Comparison of ENCODE assay signal across 8 cellular contexts in the genomic region with DNA sequence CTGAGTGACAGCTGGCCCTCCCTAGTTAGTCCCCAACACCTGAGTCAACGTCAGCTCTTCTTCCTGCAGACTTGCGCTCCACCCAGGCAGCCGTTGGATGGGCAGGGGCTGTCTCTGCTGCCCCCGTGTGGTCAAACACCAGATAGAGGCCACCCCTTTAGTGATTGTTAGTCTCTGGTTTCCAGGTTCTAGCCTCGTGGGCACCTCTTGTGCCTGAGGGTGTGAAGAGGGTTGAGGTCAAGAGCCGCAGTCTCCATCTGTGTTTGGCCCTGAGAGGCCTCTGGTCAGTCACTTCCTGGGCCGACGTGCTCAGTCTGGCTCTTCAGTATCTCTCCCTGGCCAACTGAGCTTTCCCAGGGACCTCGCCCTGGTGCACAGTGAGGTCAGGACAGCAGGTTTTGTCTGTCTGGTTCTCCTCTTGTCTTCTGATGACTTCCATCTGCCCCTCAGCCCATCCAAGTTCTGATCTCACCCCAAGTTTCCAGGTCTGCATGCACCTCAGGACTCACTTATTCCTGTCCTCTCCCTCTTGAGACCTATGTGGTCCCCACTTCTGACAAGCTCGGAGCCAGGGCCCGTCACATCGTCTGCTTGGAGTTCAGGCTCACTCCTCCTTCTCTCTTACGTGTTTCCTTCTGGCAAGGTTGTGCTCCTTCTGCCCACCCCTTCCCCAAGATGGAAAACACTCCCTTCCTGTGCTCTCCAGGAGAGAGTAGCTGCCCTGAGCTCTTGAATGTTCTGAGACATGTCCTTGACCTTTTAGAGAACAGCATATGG. TPM values are rescaled to one million over a fixed set of nuclear protein-coding genes. Genes with fewer than 3 reads are reported as not detected.
DNase-seq lines count a peak whose midpoint lies in the region; ATAC-seq and TF ChIP-seq lines count a peak whose summit lies in the region.

No MANE protein-coding gene starts in this region.

- H3K27me3 ChIP-seq in GM23248 (replicated peaks; ENCODE audit: insufficient read depth) (no peaks in the 10 kb centered on the region), thyroid gland (no peaks in the 10 kb centered on the region)

- in situ Hi-C loops in GM23248 (cut with MboI) = no loop called here

- WGBS in GM23248 (ENCODE audit: low coverage in 1 of 2, low lambda C conversion rate in 2 of 2, missing lambda C conversion rate in 2 of 2), 2 experiments = 46 to 47% methylated on average over 13 of the region's 13 CpGs
- 55 to 67% methylated on average over 9 to 11 of the region's 13 CpGs for WGBS in thyroid gland, 2 donors

- intact Hi-C loops in thyroid gland (cut with DNase I) = loop anchor here (5.0 to 10.0 kb wide), 3 partner anchors 38 to 200 kb away; no protein-coding TSS in a partner anchor

- H3K9me3 ChIP-seq in GM23248 (ENCODE audit: low read depth) (no peaks in the 10 kb centered on the region), thyroid gland (no peaks in the 10 kb centered on the region)

- peaks cover 27% of the 10 kb centered on the region for H3K79me2 ChIP-seq in GM23248 (ENCODE audit: insufficient read depth)

- H3F3A ChIP-seq in GM23248 (ENCODE audit: insufficient read depth) = no peaks in the 10 kb centered on the region

- peaks cover 7% of the 10 kb centered on the region; the same call in 1 of the 2 replicates for H3K36me3 ChIP-seq in GM23248 (ENCODE audit: low read depth)
- peaks cover 6 to 13% of the 10 kb centered on the region in 2 donors for H3K36me3 ChIP-seq in thyroid gland

- no peak overlapping the region for H3K4me2 ChIP-seq in GM23248 (ENCODE audit: unreplicated experiment)

- no peaks in the 10 kb centered on the region for H3K27me3 Mint-ChIP-seq in nephron progenitor cell (ENCODE audit: low read depth, poor library complexity)

- H2AFZ ChIP-seq in GM23248 = no peak overlapping the region

- no peak overlapping the region for H3K4me3 ChIP-seq in AG09309 (ENCODE audit: control insufficient read depth, low read depth, low read length)
- H3K4me3 ChIP-seq in GM23248 = no peak overlapping the region
- no peak overlapping the region for H3K4me3 ChIP-seq in epithelial cell of esophagus (ENCODE audit: low read length)
- H3K4me3 ChIP-seq in thyroid gland (replicated peaks in 1 of 3) = no peak overlapping the region

- peaks cover 59% of the 10 kb centered on the region for H3K36me3 Mint-ChIP-seq in nephron progenitor cell (ENCODE audit: low read depth)

- H3K27ac ChIP-seq in GM23248 (no peak overlapping the region), thyroid gland (no peak overlapping the region)

- no peak for TF ChIP-seq POLR2A in thyroid gland (IDR thresholded peaks at IDR 0.05)

- H4K20me1 ChIP-seq in GM23248 (ENCODE audit: insufficient read depth) = peaks cover under 1% of the 10 kb centered on the region; the same call in 1 of the 2 replicates

- no peak for ATAC-seq in HG02763 (IDR thresholded peaks at IDR 0.05; ENCODE audit: unreplicated experiment)

- H3K4me1 ChIP-seq in GM23248 (ENCODE audit: insufficient read depth) = no peaks in the 10 kb centered on the region
- no peaks in the 10 kb centered on the region for H3K4me1 ChIP-seq in thyroid gland

- H3K27ac Mint-ChIP-seq in nephron progenitor cell = no peak overlapping the region

- no peak overlapping the region for H3K9ac ChIP-seq in GM23248

- no peaks in the 10 kb centered on the region for H3K9me3 Mint-ChIP-seq in nephron progenitor cell

- no peaks in the 10 kb centered on the region for H3K9me2 ChIP-seq in GM23248 (ENCODE audit: insufficient read depth)

- H3K4me1 Mint-ChIP-seq in nephron progenitor cell = peaks cover 11% of the 10 kb centered on the region

- DNase-seq in AG09309 (ENCODE audit: low read depth) = no peak
- peak; percentile 66 for DNase-seq in GM23248
- DNase-seq in NCI-H69 (lab: John Stamatoyannopoulos, UW) = peak; percentile 63
- peak; percentile 84 for DNase-seq in activated CD8-positive, alpha-beta memory T cell treated with anti-CD3 and anti-CD28 coated beads for 24 hours
- DNase-seq in epithelial cell of esophagus (ENCODE audit: low read depth) = peak; percentile 69
- DNase-seq in nephron progenitor cell = peak; percentile 71
- peak; percentile 42 to 45 for DNase-seq in thyroid gland

- H3K4me3 Mint-ChIP-seq in nephron progenitor cell = no peak overlapping the region

- TF ChIP-seq CTCF in AG09309 (IDR thresholded peaks at IDR 0.05; ENCODE audit: control insufficient read depth, insufficient read depth, low read depth, low read length, missing control alignments) (peak; percentile 89), epithelial cell of esophagus (IDR thresholded peaks at IDR 0.05; ENCODE audit: insufficient read depth, low read depth, low read length, missing control alignments) (peak; percentile 88), nephron progenitor cell (IDR thresholded peaks at IDR 0.05) (peak; percentile 79), thyroid gland (IDR thresholded peaks at IDR 0.05) (peak in 5 of 6 experiments; percentile 44 to 73 (median 55))

RNA-seq across cellular contexts. Expression of gene CD276, which starts 20.9 kb away (rescaled TPM):
- 94.6 and 102 TPM in 2 replicates for total RNA-seq in GM23248 (2014; rRNA removed; shearing (Covaris generic))
- polyA plus RNA-seq in GM23248 (2016; fragmentation: Nextera tagmentation; extraction: Ambion mirVana) = 104 TPM in 2 replicates
- total RNA-seq in thyroid gland = 10 to 100 TPM; 22.6 to 39.5 (median 28.9) TPM

RNA-seq across cellular contexts. Expression of gene INSYN1, which starts 48.1 kb away (rescaled TPM):
- 8.1 and 10.4 TPM in 2 replicates for total RNA-seq in GM23248 (2014; rRNA removed; shearing (Covaris generic))
- 0.10 and 0.11 TPM in 2 replicates for polyA plus RNA-seq in GM23248 (2016; fragmentation: Nextera tagmentation; extraction: Ambion mirVana)
- 1 to 10 TPM in 3 of 4 donors, under 1 TPM in 1; 0.83 to 2.5 (median 2.0) TPM for total RNA-seq in thyroid gland
